Comparison of ENCODE assay signal across 20 cellular contexts in genomic region chr11:112274007-112274783, GRCh38. TPM values are rescaled to one million over a fixed set of nuclear protein-coding genes. Genes with fewer than 3 reads are reported as not detected.
DNase-seq lines count a peak whose midpoint lies in the region; ATAC-seq, FAIRE-seq and TF ChIP-seq lines count a peak whose summit lies in the region.
"Had no signal": no experiment of that assay in that cellular context is flagged by ENCODE, and none has a peak within 500 bp of the region (broad histone marks: within the 10 kb centered on the region; RNA-seq: fewer than 3 reads in every experiment).

No MANE protein-coding gene starts in this region.

- H3K4me1 Mint-ChIP-seq in activated naive CD8-positive, alpha-beta T cell treated with anti-CD3 and anti-CD28 coated beads, Interleukin-2, amount 50 U/mL, for 24 hours: no peaks in the 10 kb centered on the region
- H3K4me1 Mint-ChIP-seq in activated naive CD8-positive, alpha-beta T cell treated with anti-CD3 and anti-CD28 coated beads for 36 hours: no peaks in the 10 kb centered on the region
- H3K4me1 Mint-ChIP-seq: CD4-positive, alpha-beta memory T cell had no signal

- 95% methylated on average over 7 of the region's 7 CpGs for WGBS in sigmoid colon, 2 donors

- no peaks in the 10 kb centered on the region for H3K9me3 Mint-ChIP-seq in activated naive CD8-positive, alpha-beta T cell treated with anti-CD3 and anti-CD28 coated beads, Interleukin-2, amount 50 U/mL, for 24 hours
- no peaks in the 10 kb centered on the region for H3K9me3 Mint-ChIP-seq in activated naive CD8-positive, alpha-beta T cell treated with anti-CD3 and anti-CD28 coated beads for 36 hours
- H3K9me3 Mint-ChIP-seq: CD4-positive, alpha-beta memory T cell; GM23338 had no signal

- intact Hi-C loops in sigmoid colon (cut with DNase I): no loop called here

- H3K27ac Mint-ChIP-seq in activated naive CD8-positive, alpha-beta T cell treated with anti-CD3 and anti-CD28 coated beads, Interleukin-2, amount 50 U/mL, for 24 hours: no peak overlapping the region
- no peak overlapping the region for H3K27ac Mint-ChIP-seq in activated naive CD8-positive, alpha-beta T cell treated with anti-CD3 and anti-CD28 coated beads for 36 hours
- H3K27ac Mint-ChIP-seq: CD4-positive, alpha-beta memory T cell; GM23338 had no signal

- H3K27me3 ChIP-seq in sigmoid colon: no peaks in the 10 kb centered on the region
- H3K27me3 ChIP-seq: BE2C had no signal

- DNase-seq in activated naive CD8-positive, alpha-beta T cell treated with anti-CD3 and anti-CD28 coated beads, Interleukin-2, amount 50 U/mL, for 24 hours: no peak
- DNase-seq in activated naive CD8-positive, alpha-beta T cell treated with anti-CD3 and anti-CD28 coated beads for 36 hours: no peak
- no peak for DNase-seq in HTR-8/SVneo (ENCODE audit: insufficient read length, low spot score)
- DNase-seq in coronary artery (ENCODE audit: low spot score): peak; percentile 47
- DNase-seq in urothelium cell line (ENCODE audit: low spot score): no peak
- no peak for DNase-seq in sigmoid colon
- DNase-seq: BE2C; CD4-positive, alpha-beta memory T cell; DMS153; DND-41; GDM1 had no signal

- no peaks in the 10 kb centered on the region for H3K36me3 Mint-ChIP-seq in activated naive CD8-positive, alpha-beta T cell treated with anti-CD3 and anti-CD28 coated beads, Interleukin-2, amount 50 U/mL, for 24 hours (ENCODE audit: low read depth)
- no peaks in the 10 kb centered on the region for H3K36me3 Mint-ChIP-seq in activated naive CD8-positive, alpha-beta T cell treated with anti-CD3 and anti-CD28 coated beads for 36 hours

- FAIRE-seq in HTR-8/SVneo (lab: Jason Lieb, UNC) (peak; percentile 46), urothelium cell line (lab: Jason Lieb, UNC) (peak; percentile 65)
- FAIRE-seq: A549, GM12878, GM18507 had no signal

- no peak for TF ChIP-seq POLR2A in sigmoid colon (IDR thresholded peaks at IDR 0.05)

- no peak for TF ChIP-seq EP300 in sigmoid colon (IDR thresholded peaks at IDR 0.05)

- ATAC-seq in activated naive CD8-positive, alpha-beta T cell treated with anti-CD3 and anti-CD28 coated beads, Interleukin-2, amount 50 U/mL, for 24 hours: peak; percentile 15
- ATAC-seq in GM21526 (IDR thresholded peaks at IDR 0.05; ENCODE audit: low FRiP score, unreplicated experiment): no peak
- ATAC-seq: A549, GM12878, GM23338 had no signal

- TF ChIP-seq CTCF in coronary artery (IDR thresholded peaks at IDR 0.05): no peak
- no peak for TF ChIP-seq CTCF in sigmoid colon (IDR thresholded peaks at IDR 0.05)

- no peaks in the 10 kb centered on the region for H3K4me1 ChIP-seq in sigmoid colon
- H3K4me1 ChIP-seq: A549, BE2C, HAP-1 had no signal

- H3K4me3 ChIP-seq in coronary artery: no peak overlapping the region
- no peak overlapping the region for H3K4me3 ChIP-seq in sigmoid colon
- H3K4me3 ChIP-seq: A549, GM12878, GM23338, HAP-1 had no signal

- no peaks in the 10 kb centered on the region for H3K36me3 ChIP-seq in sigmoid colon
- H3K36me3 ChIP-seq: BE2C, HAP-1 had no signal

- no peak overlapping the region for H3K4me3 Mint-ChIP-seq in activated naive CD8-positive, alpha-beta T cell treated with anti-CD3 and anti-CD28 coated beads, Interleukin-2, amount 50 U/mL, for 24 hours
- no peak overlapping the region for H3K4me3 Mint-ChIP-seq in activated naive CD8-positive, alpha-beta T cell treated with anti-CD3 and anti-CD28 coated beads for 36 hours
- H3K4me3 Mint-ChIP-seq: CD4-positive, alpha-beta memory T cell; GM23338 had no signal

- no peaks in the 10 kb centered on the region for H3K9me3 ChIP-seq in sigmoid colon
- H3K9me3 ChIP-seq: A549, BE2C, HAP-1 had no signal

- H3K27ac ChIP-seq in coronary artery (no peak overlapping the region), sigmoid colon (no peak overlapping the region)
- H3K27ac ChIP-seq: A549, C4-2B had no signal

- no peaks in the 10 kb centered on the region for H3K27me3 Mint-ChIP-seq in activated naive CD8-positive, alpha-beta T cell treated with anti-CD3 and anti-CD28 coated beads, Interleukin-2, amount 50 U/mL, for 24 hours
- H3K27me3 Mint-ChIP-seq in activated naive CD8-positive, alpha-beta T cell treated with anti-CD3 and anti-CD28 coated beads for 36 hours: no peaks in the 10 kb centered on the region
- H3K27me3 Mint-ChIP-seq: CD4-positive, alpha-beta memory T cell had no signal

RNA-seq across cellular contexts. Expression of gene PLET1, which starts 13.5 kb away (rescaled TPM):
- not detected for total RNA-seq in activated naive CD8-positive, alpha-beta T cell treated with anti-CD3 and anti-CD28 coated beads for 36 hours
- total RNA-seq in sigmoid colon: not detected
- under 1 TPM in 1 of 3 donors, not detected in 2; 0.60 TPM for polyA plus RNA-seq in sigmoid colon
- total RNA-seq: CD4-positive, alpha-beta memory T cell; GM12878; GM23338; HT1080 had no signal
- polyA plus RNA-seq: A549; AG04450; CD4-positive, alpha-beta memory T cell; GM12878; GM23338 had no signal

RNA-seq across cellular contexts. Expression of gene PTS, which starts 48.0 kb away (rescaled TPM):
- 10 to 100 TPM; 28.9 to 31.0 TPM for total RNA-seq in activated naive CD8-positive, alpha-beta T cell treated with anti-CD3 and anti-CD28 coated beads for 36 hours
- 10 to 100 TPM; 17.2 to 44.3 (median 30.7) TPM for total RNA-seq in sigmoid colon
- 10 to 100 TPM; 34.0 to 86.5 (median 81.1) TPM for polyA plus RNA-seq in sigmoid colon
